ENCODE assay signal across 1 cellular context in the genomic region with DNA sequence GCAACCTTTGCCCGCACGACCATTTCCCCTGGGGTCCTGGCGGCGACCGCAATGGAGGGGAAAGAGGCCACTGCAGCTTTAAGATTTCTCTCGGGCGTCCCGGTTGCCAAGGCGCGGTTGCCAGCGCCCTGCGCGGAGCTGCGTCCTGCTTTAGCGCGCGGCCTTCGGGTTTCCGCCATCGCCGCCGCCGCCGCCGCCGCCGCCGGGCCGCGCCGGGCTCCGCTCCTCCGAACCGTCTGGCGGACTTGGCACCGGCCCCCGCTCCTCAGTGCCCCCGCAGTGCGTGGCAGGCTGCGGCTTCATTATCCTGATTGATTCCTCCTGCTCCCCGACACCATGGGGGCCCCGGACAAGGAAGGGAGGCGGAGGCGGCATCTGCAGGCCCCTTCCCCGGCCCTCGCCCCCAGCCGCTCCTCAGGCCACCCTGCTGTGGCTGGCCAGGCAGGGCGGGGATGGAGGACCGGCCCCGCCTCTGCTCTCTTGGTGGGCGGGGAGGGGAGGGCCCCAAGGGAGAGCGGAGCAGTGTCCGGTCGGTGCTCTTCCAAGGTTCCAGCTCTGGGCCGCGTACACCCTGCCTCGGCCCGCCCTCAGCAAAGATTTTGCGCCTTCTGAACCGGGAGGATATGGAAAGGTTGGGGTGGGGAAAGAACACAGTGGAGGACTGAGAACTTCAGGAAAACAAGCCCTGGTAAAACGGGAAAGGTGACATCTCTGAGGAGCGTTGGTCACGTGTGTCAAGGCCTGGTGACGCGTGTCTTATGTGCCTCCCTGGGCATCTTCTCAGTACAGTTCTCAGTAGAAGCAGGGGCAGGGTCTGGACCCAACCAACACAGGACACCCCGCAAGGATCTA.
A peak's percentile ranks its signal among the peaks of the same experiment; 100 is the strongest.
TF ChIP-seq lines count a peak whose summit lies in the region.

No MANE protein-coding gene starts in this region.

TF ChIP-seq in A549, 52 proteins besides CTCF, POLR2A, EP300 and RAD21 (continued from another document):
- TF ChIP-seq, protein P1, sequence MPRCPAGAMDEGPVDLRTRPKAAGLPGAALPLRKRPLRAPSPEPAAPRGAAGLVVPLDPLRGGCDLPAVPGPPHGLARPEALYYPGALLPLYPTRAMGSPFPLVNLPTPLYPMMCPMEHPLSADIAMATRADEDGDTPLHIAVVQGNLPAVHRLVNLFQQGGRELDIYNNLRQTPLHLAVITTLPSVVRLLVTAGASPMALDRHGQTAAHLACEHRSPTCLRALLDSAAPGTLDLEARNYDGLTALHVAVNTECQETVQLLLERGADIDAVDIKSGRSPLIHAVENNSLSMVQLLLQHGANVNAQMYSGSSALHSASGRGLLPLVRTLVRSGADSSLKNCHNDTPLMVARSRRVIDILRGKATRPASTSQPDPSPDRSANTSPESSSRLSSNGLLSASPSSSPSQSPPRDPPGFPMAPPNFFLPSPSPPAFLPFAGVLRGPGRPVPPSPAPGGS (IDR thresholded peaks at IDR 0.05) = peak; percentile 51; the same call in 1 of the 3 replicates
- TF ChIP-seq MAZ (IDR thresholded peaks at IDR 0.05; ENCODE audit: borderline replicate concordance, low read depth, low read length) (no peak), NFE2L2 (conservative IDR thresholded peaks at IDR 0.05; ENCODE audit: low read length) (no peak), ZSCAN20 (CRISPR knock-in tag; IDR thresholded peaks at IDR 0.05) (no peak), NR3C1 (IDR thresholded peaks at IDR 0.05) (no peak), GATA3 (IDR thresholded peaks at IDR 0.05; ENCODE audit: borderline replicate concordance) (no peak; the same call in 1 of the 2 replicates), ZFP36 (IDR thresholded peaks at IDR 0.05; ENCODE audit: borderline replicate concordance, partially characterized antibody) (no peak), NPAS2 (CRISPR knock-in tag; IDR thresholded peaks at IDR 0.05; ENCODE audit: borderline replicate concordance) (0 out of 2 replicates have a peak, but pooled peaks have one; percentile 53), JUNB (IDR thresholded peaks at IDR 0.05) (no peak), FOXS1 (CRISPR knock-in tag; IDR thresholded peaks at IDR 0.05) (no peak), JUN (IDR thresholded peaks at IDR 0.05) (peak in 1 of 2 experiments; percentile 81; a peak in 3 of 5 replicates), ZC3H11A (IDR thresholded peaks at IDR 0.05) (no peak), SREBF2 (IDR thresholded peaks at IDR 0.05) (no peak), KDM5A (IDR thresholded peaks at IDR 0.05) (no peak), CHD2 (IDR thresholded peaks at IDR 0.05; ENCODE audit: low read length, partially characterized antibody) (no peak), HOXA7 (CRISPR knock-in tag; IDR thresholded peaks at IDR 0.05) (no peak)
- TF ChIP-seq, protein P2, sequence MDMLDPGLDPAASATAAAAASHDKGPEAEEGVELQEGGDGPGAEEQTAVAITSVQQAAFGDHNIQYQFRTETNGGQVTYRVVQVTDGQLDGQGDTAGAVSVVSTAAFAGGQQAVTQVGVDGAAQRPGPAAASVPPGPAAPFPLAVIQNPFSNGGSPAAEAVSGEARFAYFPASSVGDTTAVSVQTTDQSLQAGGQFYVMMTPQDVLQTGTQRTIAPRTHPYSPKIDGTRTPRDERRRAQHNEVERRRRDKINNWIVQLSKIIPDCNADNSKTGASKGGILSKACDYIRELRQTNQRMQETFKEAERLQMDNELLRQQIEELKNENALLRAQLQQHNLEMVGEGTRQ (IDR thresholded peaks at IDR 0.05) = peak; percentile 88
- TF ChIP-seq, protein P3, sequence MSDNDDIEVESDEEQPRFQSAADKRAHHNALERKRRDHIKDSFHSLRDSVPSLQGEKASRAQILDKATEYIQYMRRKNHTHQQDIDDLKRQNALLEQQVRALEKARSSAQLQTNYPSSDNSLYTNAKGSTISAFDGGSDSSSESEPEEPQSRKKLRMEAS (IDR thresholded peaks at IDR 0.05) = peak; percentile 69; the same call in 1 of the 2 replicates
- TF ChIP-seq, protein P4, sequence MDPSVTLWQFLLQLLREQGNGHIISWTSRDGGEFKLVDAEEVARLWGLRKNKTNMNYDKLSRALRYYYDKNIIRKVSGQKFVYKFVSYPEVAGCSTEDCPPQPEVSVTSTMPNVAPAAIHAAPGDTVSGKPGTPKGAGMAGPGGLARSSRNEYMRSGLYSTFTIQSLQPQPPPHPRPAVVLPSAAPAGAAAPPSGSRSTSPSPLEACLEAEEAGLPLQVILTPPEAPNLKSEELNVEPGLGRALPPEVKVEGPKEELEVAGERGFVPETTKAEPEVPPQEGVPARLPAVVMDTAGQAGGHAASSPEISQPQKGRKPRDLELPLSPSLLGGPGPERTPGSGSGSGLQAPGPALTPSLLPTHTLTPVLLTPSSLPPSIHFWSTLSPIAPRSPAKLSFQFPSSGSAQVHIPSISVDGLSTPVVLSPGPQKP (IDR thresholded peaks at IDR 0.05; ENCODE audit: low read depth, low read length) = no peak
